Comparison of ENCODE assay signal across 12 cellular contexts in the genomic region with DNA sequence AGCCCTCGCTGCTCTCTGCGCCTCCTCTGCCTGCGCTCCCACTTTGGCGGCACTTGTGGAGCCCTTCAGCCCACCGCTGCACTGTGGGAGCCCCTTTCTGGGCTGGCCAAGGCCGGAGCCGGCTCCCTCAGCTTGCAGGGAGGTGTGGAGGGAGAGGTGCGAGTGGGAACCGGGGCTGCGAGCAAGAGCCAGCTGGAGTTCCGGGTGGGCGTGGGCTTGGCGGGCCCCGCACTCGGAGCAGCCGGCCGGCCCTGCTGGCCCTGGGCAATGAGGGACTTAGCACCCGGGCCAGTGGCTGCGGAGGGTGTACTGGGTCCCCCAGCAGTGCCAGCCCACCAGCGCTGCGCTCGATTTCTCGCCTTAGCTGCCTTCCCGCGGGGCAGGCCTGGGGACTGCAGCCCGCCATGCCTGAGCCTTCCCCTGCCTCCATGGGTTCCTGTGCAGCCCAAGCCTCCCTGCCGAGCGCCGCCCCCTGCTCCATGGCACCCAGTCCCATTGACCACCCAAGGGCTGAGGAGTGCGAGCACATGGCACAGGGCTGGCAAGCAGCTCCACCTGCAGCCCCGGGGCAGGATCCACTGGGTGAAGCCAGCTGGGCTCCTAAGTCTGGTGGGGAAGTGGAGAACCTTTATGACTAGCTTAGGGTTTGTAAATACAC. TPM values are rescaled to one million over a fixed set of nuclear protein-coding genes. Genes with fewer than 3 reads are reported as not detected.
DNase-seq lines count a peak whose midpoint lies in the region; ATAC-seq and TF ChIP-seq lines count a peak whose summit lies in the region.
"Not testable (repeated sequence)": the region's sequence is repeated elsewhere in the genome, so short reads cannot be mapped to it uniquely, and the experiment has no call there.
"Had no signal": no experiment of that assay in that cellular context is flagged by ENCODE, and none has a peak within 500 bp of the region (broad histone marks: within the 10 kb centered on the region; RNA-seq: fewer than 3 reads in every experiment).

No MANE protein-coding gene starts in this region.

- peak overlapping the region; percentile 32 for H2AFZ ChIP-seq in SU-DHL-6 (ENCODE audit: low read depth, low read length, severe bottlenecking)

- peaks cover 58% of the 10 kb centered on the region for H3K4me1 ChIP-seq in CD8-positive, alpha-beta memory T cell (ENCODE audit: insufficient read depth, low read length)
- H3K4me1 ChIP-seq in upper lobe of right lung: peaks cover 19% of the 10 kb centered on the region

- POLR2A ChIA-PET in CD8-positive, alpha-beta memory T cell (lab: Charles Lee): interaction anchor here (1.0 to 4.0 kb wide), 5 partner anchors 9 to 236 kb away, joined by 4 to 46 read pairs (median 5); partner anchors contain the start of gene ZBP1

- CTCF ChIA-PET in CD8-positive, alpha-beta memory T cell (lab: Charles Lee): interaction anchor here (1.2 to 4.1 kb wide), 7 partner anchors 9 to 32 kb away, joined by 3 to 48 read pairs (median 7); partner anchors contain the start of gene ZBP1

- H3K36me3 ChIP-seq in CD8-positive, alpha-beta memory T cell (ENCODE audit: insufficient read depth, low read length); SU-DHL-6 (ENCODE audit: low read length); upper lobe of right lung: not testable (repeated sequence)

- H3F3A ChIP-seq in SU-DHL-6 (ENCODE audit: insufficient read depth): not testable (repeated sequence)

- H3K27me3 Mint-ChIP-seq in CD8-positive, alpha-beta memory T cell; activated T-helper 17 cell treated with anti-CD3 and anti-CD28 coated beads, Interleukin-2, amount 50 U/mL, for 72 hours; natural killer cell treated with Interleukin-12 subunit alpha and Interleukin-12 subunit beta and Interleukin-15 and Interleukin-18, amount 100 ng/mL, for 72 hours: not testable (repeated sequence)
- H3K27me3 Mint-ChIP-seq in immature natural killer cell (ENCODE audit: low read depth in 3 of 3): peaks cover 3 to 19% (median 15%) of the 10 kb centered on the region in 3 donors

- H3K27ac ChIP-seq in CD8-positive, alpha-beta memory T cell (ENCODE audit: low read depth, low read length): peak overlapping the region; percentile 68
- H3K27ac ChIP-seq in SU-DHL-6 (ENCODE audit: low read depth, low read length) (peak overlapping the region; percentile 60), coronary artery (peak overlapping the region in 1 of 2 donors; percentile 78), upper lobe of right lung (peak overlapping the region; percentile 90)

- H3K9me3 ChIP-seq in CD8-positive, alpha-beta memory T cell (ENCODE audit: low read length); SU-DHL-6 (ENCODE audit: insufficient read depth, low read length); upper lobe of right lung: not testable (repeated sequence)

- ATAC-seq in activated T-helper 17 cell treated with anti-CD3 and anti-CD28 coated beads, Interleukin-2, amount 50 U/mL, for 72 hours (replicated peaks); natural killer cell treated with Interleukin-12 subunit alpha and Interleukin-12 subunit beta and Interleukin-15 and Interleukin-18, amount 100 ng/mL, for 72 hours; stimulated activated effector memory CD8-positive, alpha-beta T cell treated with anti-CD3 and anti-CD28 coated beads, Interleukin-12 subunit alpha, Interleukin-12 subunit beta, amount 100 ng/mL, for 72 hours; upper lobe of right lung: not testable (repeated sequence)

- H3K4me1 Mint-ChIP-seq in CD8-positive, alpha-beta memory T cell: peaks cover 56 to 83% (median 81%) of the 10 kb centered on the region in 3 donors
- peaks cover 25% of the 10 kb centered on the region for H3K4me1 Mint-ChIP-seq in activated T-helper 17 cell treated with anti-CD3 and anti-CD28 coated beads, Interleukin-2, amount 50 U/mL, for 72 hours
- peaks cover 58 to 69% of the 10 kb centered on the region in 2 donors for H3K4me1 Mint-ChIP-seq in immature natural killer cell
- H3K4me1 Mint-ChIP-seq in natural killer cell treated with Interleukin-12 subunit alpha and Interleukin-12 subunit beta and Interleukin-15 and Interleukin-18, amount 100 ng/mL, for 72 hours (ENCODE audit: low read depth in 2 of 2): peaks cover 43 to 47% of the 10 kb centered on the region in 2 donors
- H3K4me1 Mint-ChIP-seq in stimulated activated effector memory CD8-positive, alpha-beta T cell treated with anti-CD3 and anti-CD28 coated beads, Interleukin-12 subunit alpha, Interleukin-12 subunit beta, amount 100 ng/mL, for 72 hours: peaks cover 53% of the 10 kb centered on the region

- H3K27ac Mint-ChIP-seq in CD8-positive, alpha-beta memory T cell: peak overlapping the region; percentile 94 to 100 (median 98)
- H3K27ac Mint-ChIP-seq in activated T-helper 17 cell treated with anti-CD3 and anti-CD28 coated beads, Interleukin-2, amount 50 U/mL, for 72 hours: peak overlapping the region; percentile 58
- H3K27ac Mint-ChIP-seq in immature natural killer cell: peak overlapping the region; percentile 96 to 100 (median 99)
- peak overlapping the region; percentile 91 to 96 for H3K27ac Mint-ChIP-seq in natural killer cell treated with Interleukin-12 subunit alpha and Interleukin-12 subunit beta and Interleukin-15 and Interleukin-18, amount 100 ng/mL, for 72 hours
- peak overlapping the region; percentile 86 for H3K27ac Mint-ChIP-seq in stimulated activated effector memory CD8-positive, alpha-beta T cell treated with anti-CD3 and anti-CD28 coated beads, Interleukin-12 subunit alpha, Interleukin-12 subunit beta, amount 100 ng/mL, for 72 hours

- H3K36me3 Mint-ChIP-seq in CD8-positive, alpha-beta memory T cell: peaks cover 0 to 16% (median 3%) of the 10 kb centered on the region in 3 donors
- H3K36me3 Mint-ChIP-seq in activated T-helper 17 cell treated with anti-CD3 and anti-CD28 coated beads, Interleukin-2, amount 50 U/mL, for 72 hours (ENCODE audit: low read depth); natural killer cell treated with Interleukin-12 subunit alpha and Interleukin-12 subunit beta and Interleukin-15 and Interleukin-18, amount 100 ng/mL, for 72 hours; stimulated activated effector memory CD8-positive, alpha-beta T cell treated with anti-CD3 and anti-CD28 coated beads, Interleukin-12 subunit alpha, Interleukin-12 subunit beta, amount 100 ng/mL, for 72 hours: not testable (repeated sequence)
- peaks cover 6 to 12% (median 7%) of the 10 kb centered on the region in 3 donors for H3K36me3 Mint-ChIP-seq in immature natural killer cell

- H4K20me1 ChIP-seq in SU-DHL-6 (ENCODE audit: low read depth, low read length): not testable (repeated sequence)

- H3K9me2 ChIP-seq in SU-DHL-6 (replicated peaks; ENCODE audit: insufficient read depth, low read length): not testable (repeated sequence)

- H3K79me2 ChIP-seq in SU-DHL-6 (ENCODE audit: insufficient read depth, low read length): not testable (repeated sequence)

- peak overlapping the region; percentile 83 to 96 (median 87) for H3K4me3 Mint-ChIP-seq in CD8-positive, alpha-beta memory T cell
- peak overlapping the region; percentile 79 for H3K4me3 Mint-ChIP-seq in activated T-helper 17 cell treated with anti-CD3 and anti-CD28 coated beads, Interleukin-2, amount 50 U/mL, for 72 hours
- H3K4me3 Mint-ChIP-seq in immature natural killer cell: peak overlapping the region; percentile 89 to 95 (median 91)
- H3K4me3 Mint-ChIP-seq in natural killer cell treated with Interleukin-12 subunit alpha and Interleukin-12 subunit beta and Interleukin-15 and Interleukin-18, amount 100 ng/mL, for 72 hours: peak overlapping the region; percentile 88
- peak overlapping the region; percentile 68 for H3K4me3 Mint-ChIP-seq in stimulated activated effector memory CD8-positive, alpha-beta T cell treated with anti-CD3 and anti-CD28 coated beads, Interleukin-12 subunit alpha, Interleukin-12 subunit beta, amount 100 ng/mL, for 72 hours

- not testable (repeated sequence) for H3K9me3 Mint-ChIP-seq in CD8-positive, alpha-beta memory T cell; activated T-helper 17 cell treated with anti-CD3 and anti-CD28 coated beads, Interleukin-2, amount 50 U/mL, for 72 hours; immature natural killer cell; natural killer cell treated with Interleukin-12 subunit alpha and Interleukin-12 subunit beta and Interleukin-15 and Interleukin-18, amount 100 ng/mL, for 72 hours; stimulated activated effector memory CD8-positive, alpha-beta T cell treated with anti-CD3 and anti-CD28 coated beads, Interleukin-12 subunit alpha, Interleukin-12 subunit beta, amount 100 ng/mL, for 72 hours

- not testable (repeated sequence) for TF ChIP-seq CTCF in SU-DHL-6 (IDR thresholded peaks at IDR 0.05; ENCODE audit: insufficient read depth, low read length, poor library complexity, severe bottlenecking); coronary artery (IDR thresholded peaks at IDR 0.05); upper lobe of right lung (IDR thresholded peaks at IDR 0.05)

- not testable (repeated sequence) for DNase-seq in CD8-positive, alpha-beta memory T cell; natural killer cell treated with Interleukin-12 subunit alpha and Interleukin-12 subunit beta and Interleukin-15 and Interleukin-18, amount 100 ng/mL, for 72 hours (ENCODE audit: low spot score)
- DNase-seq in coronary artery (ENCODE audit: low spot score): peak; percentile 46
- DNase-seq in immature natural killer cell: peak in 1 of 3 donors; percentile 16
- peak in 1 of 2 donors; percentile 47 for DNase-seq in stimulated activated effector memory CD8-positive, alpha-beta T cell treated with anti-CD3 and anti-CD28 coated beads, Interleukin-12 subunit alpha, Interleukin-12 subunit beta, amount 100 ng/mL, for 72 hours (ENCODE audit: low spot score in 2 of 2)
- DNase-seq in upper lobe of right lung: peak; percentile 63

- H3K4me3 ChIP-seq in CD8-positive, alpha-beta memory T cell (ENCODE audit: low read length): peak overlapping the region; percentile 33
- H3K4me3 ChIP-seq in SU-DHL-6 (ENCODE audit: insufficient read depth, low read length, poor library complexity, severe bottlenecking): not testable (repeated sequence)
- peak overlapping the region; percentile 36 for H3K4me3 ChIP-seq in coronary artery
- peak overlapping the region; percentile 23 for H3K4me3 ChIP-seq in upper lobe of right lung

- peak overlapping the region; percentile 48 for H3K4me2 ChIP-seq in SU-DHL-6 (ENCODE audit: low read depth, low read length, poor library complexity, severe bottlenecking)

- not testable (repeated sequence) for H3K27me3 ChIP-seq in CD8-positive, alpha-beta memory T cell (ENCODE audit: insufficient read depth, low read length, poor library complexity, severe bottlenecking); SU-DHL-6 (ENCODE audit: low read length); upper lobe of right lung

- H3K9ac ChIP-seq in SU-DHL-6 (ENCODE audit: low read length): peak overlapping the region; percentile 11; the same call in 1 of the 2 replicates

- intact Hi-C loops in upper lobe of right lung (cut with DNase I): not testable (repeated sequence)

RNA-seq across cellular contexts. Expression of gene ZBP1, which starts 8.6 kb away (rescaled TPM):
- 1 to 10 TPM; 1.8 to 2.4 TPM for total RNA-seq in CD8-positive, alpha-beta memory T cell
- 14.6 TPM for polyA plus RNA-seq in CD8-positive, alpha-beta memory T cell
- total RNA-seq in activated T-helper 17 cell treated with anti-CD3 and anti-CD28 coated beads, Interleukin-2, amount 50 U/mL, for 72 hours: 1 to 10 TPM; 1.0 to 1.7 TPM
- 10 to 100 TPM; 29.0 to 43.5 (median 32.2) TPM for polyA plus RNA-seq in immature natural killer cell
- total RNA-seq in natural killer cell treated with Interleukin-12 subunit alpha and Interleukin-12 subunit beta and Interleukin-15 and Interleukin-18, amount 100 ng/mL, for 72 hours: 1 to 10 TPM; 4.8 to 4.9 TPM
- 2.7 TPM for total RNA-seq in upper lobe of right lung
- total RNA-seq: G401, kidney epithelial cell, LHCN-M2, urinary bladder had no signal
